Comparison of ENCODE assay signal across 14 cellular contexts in the genomic region with DNA sequence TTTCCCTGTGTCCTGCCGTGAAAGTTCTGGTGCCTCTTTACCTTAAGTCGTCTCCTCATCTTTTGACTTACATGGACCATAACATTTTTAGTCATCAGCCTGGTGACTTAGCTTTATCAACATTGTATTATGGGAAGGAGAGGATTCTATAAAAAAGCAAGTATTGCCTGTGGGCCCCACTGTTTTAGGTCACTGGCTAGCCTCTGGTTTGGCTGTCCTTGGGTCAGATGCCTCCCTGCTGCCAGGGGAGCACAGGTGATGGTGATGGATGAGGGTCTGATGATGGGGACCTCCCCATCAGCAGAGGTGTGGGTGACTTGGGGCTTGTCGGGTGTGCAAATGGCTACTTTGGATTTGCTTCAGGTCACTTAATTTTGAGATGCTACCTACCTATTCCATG.
"Had no signal": no experiment of that assay in that cellular context is flagged by ENCODE, and none has a peak within 500 bp of the region (broad histone marks: within the 10 kb centered on the region; RNA-seq: fewer than 3 reads in every experiment).

No MANE protein-coding gene starts in this region.

- H3K9me3 Mint-ChIP-seq: activated naive CD8-positive, alpha-beta T cell treated with anti-CD3 and anti-CD28 coated beads for 36 hours; nephron; stimulated activated naive CD8-positive, alpha-beta T cell treated with anti-CD3 and anti-CD28 coated beads, Interleukin-15, amount 100 ng/mL, for 72 hours; T-helper 1 cell treated with Interleukin-12 subunit alpha and Interleukin-12 subunit beta and Interleukin-4 antibody, amounts not matched to agents 30 μg/mL and 1 μg/mL, for 36 hours had no signal

- H3K4me3 ChIP-seq: breast epithelium, testis, vagina had no signal

- H3K27me3 ChIP-seq: breast epithelium, testis, vagina had no signal

- H3K27ac Mint-ChIP-seq: activated naive CD8-positive, alpha-beta T cell treated with anti-CD3 and anti-CD28 coated beads for 36 hours; nephron; T-helper 1 cell treated with Interleukin-12 subunit alpha and Interleukin-12 subunit beta and Interleukin-4 antibody, amounts not matched to agents 30 μg/mL and 1 μg/mL, for 36 hours had no signal

- DNase-seq: activated CD4-positive, alpha-beta T cell treated with anti-CD3 and anti-CD28 coated beads, Interleukin-2, amount 50 U/mL, for 1 hour; activated effector memory CD4-positive, alpha-beta T cell treated with anti-CD3 and anti-CD28 coated beads, Interleukin-2, amount 50 U/mL, for 16 hours; activated naive CD8-positive, alpha-beta T cell treated with anti-CD3 and anti-CD28 coated beads for 36 hours; anterior cingulate cortex; islet precursor cell; mammary epithelial cell; stimulated activated CD4-positive, alpha-beta T cell treated with anti-CD3 and anti-CD28 coated beads, Interleukin-2, amount 100 ng/mL, for 48 hours; stimulated activated naive CD8-positive, alpha-beta T cell treated with anti-CD3 and anti-CD28 coated beads, Interleukin-15, amount 100 ng/mL, for 72 hours; testis had no signal

- H3K27me3 Mint-ChIP-seq: activated naive CD8-positive, alpha-beta T cell treated with anti-CD3 and anti-CD28 coated beads for 36 hours; stimulated activated naive CD8-positive, alpha-beta T cell treated with anti-CD3 and anti-CD28 coated beads, Interleukin-15, amount 100 ng/mL, for 72 hours had no signal

- ATAC-seq: left lobe of liver; stimulated activated naive CD8-positive, alpha-beta T cell treated with anti-CD3 and anti-CD28 coated beads, Interleukin-15, amount 100 ng/mL, for 72 hours had no signal

- H3K4me3 Mint-ChIP-seq: activated naive CD8-positive, alpha-beta T cell treated with anti-CD3 and anti-CD28 coated beads for 36 hours; nephron; stimulated activated naive CD8-positive, alpha-beta T cell treated with anti-CD3 and anti-CD28 coated beads, Interleukin-15, amount 100 ng/mL, for 72 hours; T-helper 1 cell treated with Interleukin-12 subunit alpha and Interleukin-12 subunit beta and Interleukin-4 antibody, amounts not matched to agents 30 μg/mL and 1 μg/mL, for 36 hours had no signal

- H3K27ac ChIP-seq: breast epithelium, testis, vagina had no signal

- H3K36me3 ChIP-seq: breast epithelium, vagina had no signal

- H3K9me3 ChIP-seq: breast epithelium, testis, vagina had no signal

- H3K36me3 Mint-ChIP-seq: activated naive CD8-positive, alpha-beta T cell treated with anti-CD3 and anti-CD28 coated beads for 36 hours had no signal
